ENCODE assay signal across 12 cellular contexts in genomic region chr2:46849080-46849715, GRCh38.
DNase-seq lines count a peak whose midpoint lies in the region; ATAC-seq and TF ChIP-seq lines count a peak whose summit lies in the region.
"Had no signal": no experiment of that assay in that cellular context is flagged by ENCODE, and none has a peak within 500 bp of the region (broad histone marks: within the 10 kb centered on the region; RNA-seq: fewer than 3 reads in every experiment).

No MANE protein-coding gene starts in this region.

- TF ChIP-seq CTCF in cardiac muscle cell (IDR thresholded peaks at IDR 0.05; ENCODE audit: low read depth, low read length) = no peak
- no peak for TF ChIP-seq CTCF in esophagus squamous epithelium (IDR thresholded peaks at IDR 0.05)
- no peak for TF ChIP-seq CTCF in omental fat pad (IDR thresholded peaks at IDR 0.05)
- TF ChIP-seq CTCF in vagina (IDR thresholded peaks at IDR 0.05) = no peak

- ATAC-seq in left ventricle myocardium superior = no peak
- ATAC-seq in omental fat pad (ENCODE audit: low FRiP score) = peak; percentile 27
- no peak for ATAC-seq in stimulated activated effector memory CD8-positive, alpha-beta T cell treated with anti-CD3 and anti-CD28 coated beads, Interleukin-12 subunit alpha, Interleukin-12 subunit beta, amount 100 ng/mL, for 72 hours
- ATAC-seq: HCT116 had no signal

- H3K4me3 ChIP-seq in cardiac muscle cell (no peak overlapping the region), esophagus squamous epithelium (no peak overlapping the region), vagina (no peak overlapping the region)

- 48 to 52% methylated on average over 6 of the region's 7 CpGs for WGBS in esophagus squamous epithelium, 2 donors

- H3K4me3 Mint-ChIP-seq in stimulated activated effector memory CD8-positive, alpha-beta T cell treated with anti-CD3 and anti-CD28 coated beads, Interleukin-12 subunit alpha, Interleukin-12 subunit beta, amount 100 ng/mL, for 72 hours = no peak overlapping the region

- DNase-seq in cardiac muscle cell (ENCODE audit: low read depth in 1 of 2, low spot score in 1 of 2) (peak in 1 of 2 donors; percentile 66), left ventricle myocardium superior (no peak), esophagus squamous epithelium (lab: John Stamatoyannopoulos, UW) (no peak), omental fat pad (ENCODE audit: low spot score) (no peak), vagina (ENCODE audit: extremely low spot score in 2 of 2) (no peak), ACHN (no peak), NCI-H526 treated with DMSO at 0.1 percent for 48 hours (lab: John Stamatoyannopoulos, UW) (no peak)
- DNase-seq in stimulated activated effector memory CD8-positive, alpha-beta T cell treated with anti-CD3 and anti-CD28 coated beads, Interleukin-12 subunit alpha, Interleukin-12 subunit beta, amount 100 ng/mL, for 72 hours (ENCODE audit: low spot score in 2 of 2) = no peak
- DNase-seq: amniotic stem cell had no signal

- intact Hi-C loops in left ventricle myocardium superior (cut with micrococcal nuclease) = no loop called here
- intact Hi-C loops in esophagus squamous epithelium (cut with DNase I) = no loop called here
- intact Hi-C loops in vagina (cut with DNase I) = loop anchor here (2.0 kb wide), 1 partner anchor 34 kb away; no protein-coding TSS in a partner anchor

- H3K4me1 Mint-ChIP-seq in stimulated activated effector memory CD8-positive, alpha-beta T cell treated with anti-CD3 and anti-CD28 coated beads, Interleukin-12 subunit alpha, Interleukin-12 subunit beta, amount 100 ng/mL, for 72 hours = no peaks in the 10 kb centered on the region

- no peak overlapping the region for H3K27ac Mint-ChIP-seq in stimulated activated effector memory CD8-positive, alpha-beta T cell treated with anti-CD3 and anti-CD28 coated beads, Interleukin-12 subunit alpha, Interleukin-12 subunit beta, amount 100 ng/mL, for 72 hours

- no peaks in the 10 kb centered on the region for H3K9me3 Mint-ChIP-seq in stimulated activated effector memory CD8-positive, alpha-beta T cell treated with anti-CD3 and anti-CD28 coated beads, Interleukin-12 subunit alpha, Interleukin-12 subunit beta, amount 100 ng/mL, for 72 hours

- no peaks in the 10 kb centered on the region for H3K36me3 Mint-ChIP-seq in stimulated activated effector memory CD8-positive, alpha-beta T cell treated with anti-CD3 and anti-CD28 coated beads, Interleukin-12 subunit alpha, Interleukin-12 subunit beta, amount 100 ng/mL, for 72 hours

- in situ Hi-C loops in ACHN (cut with HindIII; ENCODE audit: low pct_ligation_motif_present, low pct_unique_long_range_greater_than_20kb, low sequenced_read_pairs) = no loop called here

- H3K36me3 ChIP-seq in cardiac muscle cell (no peaks in the 10 kb centered on the region), esophagus squamous epithelium (no peaks in the 10 kb centered on the region), vagina (no peaks in the 10 kb centered on the region)
- H3K36me3 ChIP-seq: neutrophil had no signal

- peaks cover 8% of the 10 kb centered on the region for H3K4me1 ChIP-seq in cardiac muscle cell (ENCODE audit: low read depth)
- H3K4me1 ChIP-seq in esophagus squamous epithelium = peaks cover 53 to 68% (median 62%) of the 10 kb centered on the region in 3 donors
- peaks cover 67% of the 10 kb centered on the region for H3K4me1 ChIP-seq in vagina

- H3K27ac ChIP-seq in cardiac muscle cell (peak overlapping the region; percentile 66), esophagus squamous epithelium (peak overlapping the region; percentile 71 to 95 (median 82)), vagina (peak overlapping the region; percentile 89)
- H3K27ac ChIP-seq: HL-60, neutrophil had no signal

- TF ChIP-seq POLR2A in esophagus squamous epithelium (IDR thresholded peaks at IDR 0.05) = no peak
- no peak for TF ChIP-seq POLR2A in vagina (IDR thresholded peaks at IDR 0.05)

- H3K9me3 ChIP-seq in cardiac muscle cell (ENCODE audit: low read depth) (no peaks in the 10 kb centered on the region), esophagus squamous epithelium (no peaks in the 10 kb centered on the region), vagina (no peaks in the 10 kb centered on the region)
- H3K9me3 ChIP-seq: neutrophil had no signal

- H3K27me3 ChIP-seq in cardiac muscle cell (no peaks in the 10 kb centered on the region), esophagus squamous epithelium (peaks cover 0 to 27% (median 0%) of the 10 kb centered on the region in 4 donors), vagina (no peaks in the 10 kb centered on the region)
